In the genomic region with DNA sequence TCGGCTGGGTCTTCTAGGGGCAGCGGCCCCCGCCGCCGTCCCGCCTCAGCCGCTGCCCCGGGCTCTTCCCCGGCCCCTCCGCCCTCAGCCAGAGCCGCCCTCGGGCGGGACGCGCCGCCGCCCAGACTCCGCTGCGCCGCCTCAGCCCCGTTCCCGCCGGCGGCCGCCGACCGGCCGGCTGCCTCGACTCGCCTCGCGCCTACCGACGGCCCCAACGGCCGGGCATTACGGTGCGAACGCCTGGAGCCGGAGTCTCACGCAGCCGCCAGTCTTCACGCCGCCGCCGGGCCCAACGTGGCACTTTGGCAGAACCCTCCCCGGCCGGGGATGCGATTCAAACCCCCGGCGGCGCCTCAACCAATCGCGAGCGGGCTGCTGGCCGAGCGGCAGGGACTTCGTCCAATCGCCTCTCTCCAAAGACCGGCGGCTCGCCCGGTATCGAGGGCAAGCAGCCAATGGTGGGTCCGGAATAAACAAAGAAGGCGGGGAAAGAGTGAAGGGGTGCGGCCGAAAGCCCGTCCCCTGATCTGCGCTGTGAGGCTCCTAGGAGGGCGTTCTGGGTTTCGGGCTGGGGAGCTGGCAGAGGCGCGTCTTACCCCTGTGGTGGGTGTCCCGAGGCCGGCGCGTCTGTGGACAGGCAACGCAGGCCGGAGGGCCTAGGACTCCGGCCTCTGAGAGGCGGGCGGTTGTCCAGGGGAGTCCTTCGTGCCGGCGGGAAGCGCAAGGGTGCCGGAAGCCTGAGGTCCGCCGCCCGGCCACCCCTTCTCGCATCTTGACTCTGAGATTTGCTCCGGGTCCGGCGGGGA, we compare ENCODE assay signal across 8 cellular contexts. TPM values are rescaled to one million over a fixed set of nuclear protein-coding genes. Genes with fewer than 3 reads are reported as not detected.
DNase-seq lines count a peak whose midpoint lies in the region; ATAC-seq and TF ChIP-seq lines count a peak whose summit lies in the region.

A gene (minus strand): TSS at position 309 of the 806 bp plus-strand sequence. CDS start 310 bp downstream, outside the sequence.

- H3K27ac ChIP-seq in CD4-positive, CD25-positive, alpha-beta regulatory T cell (ENCODE audit: insufficient read depth, low read length, poor library complexity, severe bottlenecking): peak within 1 kb of the TSS; percentile 73
- H3K27ac ChIP-seq in left lung: peak within 1 kb of the TSS; percentile 82 to 88

- TF ChIP-seq CTCF in left lung (IDR thresholded peaks at IDR 0.05): no peak

- no peaks in the 10 kb centered on the region for H3K27me3 ChIP-seq in CD4-positive, CD25-positive, alpha-beta regulatory T cell (ENCODE audit: control insufficient read depth, insufficient read depth, low read length)
- H3K27me3 ChIP-seq in left lung: no peaks in the 10 kb centered on the region

- peaks cover 22 to 53% (median 43%) of the 10 kb centered on the region in 4 donors for H3K4me1 Mint-ChIP-seq in CD4-positive, CD25-positive, alpha-beta regulatory T cell

- H3K4me3 Mint-ChIP-seq in CD4-positive, CD25-positive, alpha-beta regulatory T cell: peak within 1 kb of the TSS; percentile 97 to 99 (median 98)

- peak within 1 kb of the TSS; percentile 95 to 99 (median 96) for H3K27ac Mint-ChIP-seq in CD4-positive, CD25-positive, alpha-beta regulatory T cell

- no peaks in the 10 kb centered on the region for H3K9me3 Mint-ChIP-seq in CD4-positive, CD25-positive, alpha-beta regulatory T cell

- intact Hi-C loops in left lung (cut with DNase I): no loop called here

- H3K4me1 ChIP-seq in CD4-positive, CD25-positive, alpha-beta regulatory T cell (ENCODE audit: control insufficient read depth, insufficient read depth, low read length, poor library complexity, severe bottlenecking): peaks cover 49% of the 10 kb centered on the region
- H3K4me1 ChIP-seq in left lung: peaks cover 27 to 58% of the 10 kb centered on the region in 2 donors

- H3K9me3 ChIP-seq in CD4-positive, CD25-positive, alpha-beta regulatory T cell (ENCODE audit: control insufficient read depth in 2 of 2, low read length in 2 of 2): no peaks in the 10 kb centered on the region
- H3K9me3 ChIP-seq in left lung: no peaks in the 10 kb centered on the region

- ATAC-seq in CD4-positive, CD25-positive, alpha-beta regulatory T cell (ENCODE audit: low read depth in 2 of 2): peak; percentile 95 to 97
- ATAC-seq in GM19438 (IDR thresholded peaks at IDR 0.05; ENCODE audit: low read depth, unreplicated experiment) (peak; percentile 87), HG03571 (IDR thresholded peaks at IDR 0.05; ENCODE audit: unreplicated experiment) (peak; percentile 79), left lung (peak; percentile 95)

- peaks cover 5% of the 10 kb centered on the region for H3K36me3 Mint-ChIP-seq in CD4-positive, CD25-positive, alpha-beta regulatory T cell

- H3K36me3 ChIP-seq in CD4-positive, CD25-positive, alpha-beta regulatory T cell (ENCODE audit: control insufficient read depth, insufficient read depth, low read length): peaks cover 5% of the 10 kb centered on the region
- no peaks in the 10 kb centered on the region for H3K36me3 ChIP-seq in left lung

- peak within 1 kb of the TSS; percentile 96 for H3K4me3 ChIP-seq in CD4-positive, CD25-positive, alpha-beta regulatory T cell (ENCODE audit: low read depth, low read length)
- peak within 1 kb of the TSS; percentile 80 to 92 for H3K4me3 ChIP-seq in left lung

- H3K27me3 Mint-ChIP-seq in CD4-positive, CD25-positive, alpha-beta regulatory T cell: no peaks in the 10 kb centered on the region

- DNase-seq in CD4-positive, CD25-positive, alpha-beta regulatory T cell: peak; percentile 98 to 99 (median 98)
- DNase-seq in NCI-H774 (lab: John Stamatoyannopoulos, UW) (peak; percentile 96), dermis blood vessel endothelial cell (peak; percentile 97), left lung (peak; percentile 97 to 98)
- peak; percentile 89 to 97 for DNase-seq in activated CD4-positive, alpha-beta T cell treated with anti-CD3 and anti-CD28 coated beads, Interleukin-2, amount 50 U/mL, for 24 hours (ENCODE audit: low read depth in 1 of 2, low spot score in 1 of 2)
- peak; percentile 97 for DNase-seq in stimulated activated CD4-positive, alpha-beta T cell treated with anti-CD3 and anti-CD28 coated beads, Interleukin-2, amount 100 ng/mL, for 4 hours (ENCODE audit: low read depth)

RNA-seq across cellular contexts. Expression of the gene that starts here (rescaled TPM):
- 90.2 TPM for total RNA-seq in CD4-positive, CD25-positive, alpha-beta regulatory T cell
- polyA plus RNA-seq in CD4-positive, CD25-positive, alpha-beta regulatory T cell: 10 to 100 TPM; 64.7 to 82.1 (median 74.3) TPM
- total RNA-seq in dermis blood vessel endothelial cell (39.0 and 42.0 TPM in 2 replicates), left lung (10 to 100 TPM; 17.3 to 18.7 TPM)

Comparison
In these comparisons a context has a peak if more than half of its experiments do, and no peak if none do; other contexts are left out.
1. Peak in every context shown above with its lines: DNase-seq, ATAC-seq, H3K4me3 ChIP-seq and H3K27ac ChIP-seq.